ENCODE assay signal across 5 cellular contexts in the genomic region with DNA sequence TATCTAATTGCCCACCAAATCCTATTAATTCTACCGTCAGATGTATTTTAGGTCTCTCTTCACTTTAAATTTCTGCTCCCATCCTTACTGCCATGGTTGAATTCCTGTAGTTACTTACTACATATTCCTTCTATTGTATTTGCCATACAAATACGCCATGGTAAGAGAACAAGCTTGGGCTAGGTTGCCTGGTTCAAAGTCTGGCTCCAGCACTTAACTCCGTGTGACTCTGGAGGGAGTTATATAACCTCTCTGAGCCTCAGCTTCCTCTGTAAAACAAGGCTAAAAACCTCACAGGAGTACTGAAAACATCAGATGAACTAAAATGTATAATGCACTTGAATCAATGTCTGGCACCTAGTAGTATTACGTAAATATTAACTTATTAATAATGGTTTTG.
"Had no signal": no experiment of that assay in that cellular context is flagged by ENCODE, and none has a peak within 500 bp of the region (broad histone marks: within the 10 kb centered on the region; RNA-seq: fewer than 3 reads in every experiment).

No MANE protein-coding gene starts in this region.

- FAIRE-seq: H1 had no signal

- H2AFZ ChIP-seq: GM23338 had no signal

- H3K27ac Mint-ChIP-seq: GM23338, IgD-negative memory B cell had no signal

- H3K9me3 Mint-ChIP-seq: GM23338, IgD-negative memory B cell had no signal

- H3K4me1 ChIP-seq: HAP-1 had no signal

- H3K36me3 Mint-ChIP-seq: IgD-negative memory B cell had no signal

- H3K36me3 ChIP-seq: HAP-1 had no signal

- H3K4me2 ChIP-seq: GM23338 had no signal

- ATAC-seq: GM23338 had no signal

- H3K4me3 ChIP-seq: GM23338, HAP-1 had no signal

- H3K4me3 Mint-ChIP-seq: GM23338, IgD-negative memory B cell had no signal

- H3K9me3 ChIP-seq: HAP-1 had no signal

- H3K9ac ChIP-seq: KMS-11 had no signal

- H3K27ac ChIP-seq: KMS-11 had no signal
